ENCODE assay signal across 15 cellular contexts in genomic region chr19:46782355-46783019, GRCh38. TPM values are rescaled to one million over a fixed set of nuclear protein-coding genes. Genes with fewer than 3 reads are reported as not detected.
DNase-seq lines count a peak whose midpoint lies in the region; ATAC-seq and TF ChIP-seq lines count a peak whose summit lies in the region.
"Had no signal": no experiment of that assay in that cellular context is flagged by ENCODE, and none has a peak within 500 bp of the region (broad histone marks: within the 10 kb centered on the region; RNA-seq: fewer than 3 reads in every experiment).

No MANE protein-coding gene starts in this region.

- ATAC-seq in GM23338 (no peak), sciatic nerve (no peak)
- ATAC-seq: left cardiac atrium; naive thymus-derived CD4-positive, alpha-beta T cell had no signal

- H3K27ac ChIP-seq in GM23338 (ENCODE audit: low read depth), result peak overlapping the region; percentile 94
- H3K27ac ChIP-seq in mesendoderm (ENCODE audit: low read depth, low read length), result no peak overlapping the region

- H3K4me1 Mint-ChIP-seq in CD14-positive monocyte (peaks cover 51% of the 10 kb centered on the region), GM23338 (peaks cover 35% of the 10 kb centered on the region)
- peaks cover 36% of the 10 kb centered on the region for H3K4me1 Mint-ChIP-seq in activated T-helper 2 cell treated with anti-CD3 and anti-CD28 coated beads, Interferon-gamma antibody, Interleukin-2, Interleukin-4, amounts not matched to agents 10 μg/mL and 5 μg/mL and 100 μg/mL, durations not matched to agents 14 hours and 24 hours and 36 hours (ENCODE audit: low read depth)

- H3K9me3 Mint-ChIP-seq in CD14-positive monocyte, result no peaks in the 10 kb centered on the region
- H3K9me3 Mint-ChIP-seq in GM23338, result peaks cover 5% of the 10 kb centered on the region; the same call in 1 of the 3 replicates
- no peaks in the 10 kb centered on the region for H3K9me3 Mint-ChIP-seq in activated T-helper 2 cell treated with anti-CD3 and anti-CD28 coated beads, Interferon-gamma antibody, Interleukin-2, Interleukin-4, amounts not matched to agents 10 μg/mL and 5 μg/mL and 100 μg/mL, durations not matched to agents 14 hours and 24 hours and 36 hours
- H3K9me3 Mint-ChIP-seq: naive thymus-derived CD4-positive, alpha-beta T cell had no signal

- H2BK120ac ChIP-seq in mesendoderm (ENCODE audit: low read depth, low read length), result no peak overlapping the region

- H3K4me3 Mint-ChIP-seq in CD14-positive monocyte (no peak overlapping the region), GM23338 (peak overlapping the region; percentile 97)
- H3K4me3 Mint-ChIP-seq in activated T-helper 2 cell treated with anti-CD3 and anti-CD28 coated beads, Interferon-gamma antibody, Interleukin-2, Interleukin-4, amounts not matched to agents 10 μg/mL and 5 μg/mL and 100 μg/mL, durations not matched to agents 14 hours and 24 hours and 36 hours (ENCODE audit: low read depth), result peak overlapping the region; percentile 95

- DNase-seq in CD14-positive monocyte (ENCODE audit: low spot score) (no peak), GM23338 (ENCODE audit: low spot score) (no peak), mesendoderm (no peak), sciatic nerve (ENCODE audit: low spot score) (no peak), KBM-7 (no peak), islet precursor cell (no peak), NCI-H2196 treated with DMSO at 0.1 percent for 48 hours (lab: John Stamatoyannopoulos, UW; ENCODE audit: unreplicated experiment) (no peak)
- DNase-seq in activated T-helper 2 cell treated with anti-CD3 and anti-CD28 coated beads, Interferon-gamma antibody, Interleukin-2, Interleukin-4, amounts not matched to agents 10 μg/mL and 5 μg/mL and 100 μg/mL, durations not matched to agents 14 hours and 24 hours and 36 hours (ENCODE audit: low spot score), result no peak
- DNase-seq: DMS 273 treated with DMSO at 0.1 percent for 48 hours; head of caudate nucleus; left cardiac atrium; MV-4-11; naive thymus-derived CD4-positive, alpha-beta T cell; NCI-H2227 treated with DMSO at 0.1 percent for 48 hours; OCI-M1 had no signal

- no peak overlapping the region for H3K4me3 ChIP-seq in GM23338
- no peak overlapping the region for H3K4me3 ChIP-seq in mesendoderm (ENCODE audit: low read length)

- H2AK5ac ChIP-seq in mesendoderm (ENCODE audit: low read length), result no peak overlapping the region

- H4K20me1 ChIP-seq in GM23338 (replicated peaks; ENCODE audit: insufficient read depth), result peaks cover 46% of the 10 kb centered on the region

- TF ChIP-seq CTCF in CD14-positive monocyte (IDR thresholded peaks at IDR 0.05) (no peak), GM23338 (conservative IDR thresholded peaks at IDR 0.05; ENCODE audit: low read depth in 2 of 2) (no peak)

- H3K27me3 ChIP-seq in GM23338 (ENCODE audit: insufficient read depth), result no peaks in the 10 kb centered on the region
- no peaks in the 10 kb centered on the region for H3K27me3 ChIP-seq in mesendoderm (ENCODE audit: insufficient read depth, low read length, poor library complexity)

- peaks cover 16% of the 10 kb centered on the region for H3K79me1 ChIP-seq in mesendoderm (ENCODE audit: low read length)

- H4K5ac ChIP-seq in mesendoderm (ENCODE audit: low read length), result no peak overlapping the region

- H3K27me3 Mint-ChIP-seq in CD14-positive monocyte (ENCODE audit: low read depth in 3 of 3), result peaks cover 0 to 3% (median 0%) of the 10 kb centered on the region in 3 donors
- peaks cover 29% of the 10 kb centered on the region for H3K27me3 Mint-ChIP-seq in GM23338 (ENCODE audit: insufficient read depth, low read depth, poor library complexity)
- no peaks in the 10 kb centered on the region for H3K27me3 Mint-ChIP-seq in activated T-helper 2 cell treated with anti-CD3 and anti-CD28 coated beads, Interferon-gamma antibody, Interleukin-2, Interleukin-4, amounts not matched to agents 10 μg/mL and 5 μg/mL and 100 μg/mL, durations not matched to agents 14 hours and 24 hours and 36 hours (ENCODE audit: low read depth)
- H3K27me3 Mint-ChIP-seq: naive thymus-derived CD4-positive, alpha-beta T cell had no signal

- peaks cover 35% of the 10 kb centered on the region for H3F3A ChIP-seq in GM23338 (replicated peaks; ENCODE audit: low read depth)

- H3K9me2 ChIP-seq in GM23338 (ENCODE audit: insufficient read depth), result no peaks in the 10 kb centered on the region

- no CpG with 5 or more reads among the region's 7 CpGs for WGBS in mesendoderm (ENCODE audit: extremely low coverage, insufficient coverage, low lambda C conversion rate)

- no peak overlapping the region for H3K18ac ChIP-seq in mesendoderm (ENCODE audit: low read length)

- no peak overlapping the region for H2BK5ac ChIP-seq in mesendoderm (ENCODE audit: low read length)

- peak overlapping the region in 4 of 7 donors; percentile 46 to 56 (median 50) for H3K27ac Mint-ChIP-seq in CD14-positive monocyte
- peak overlapping the region; percentile 100 for H3K27ac Mint-ChIP-seq in GM23338
- peak overlapping the region; percentile 67 for H3K27ac Mint-ChIP-seq in activated T-helper 2 cell treated with anti-CD3 and anti-CD28 coated beads, Interferon-gamma antibody, Interleukin-2, Interleukin-4, amounts not matched to agents 10 μg/mL and 5 μg/mL and 100 μg/mL, durations not matched to agents 14 hours and 24 hours and 36 hours

- intact Hi-C loops in CD14-positive monocyte (cut with micrococcal nuclease), result no loop called here
- intact Hi-C loops in activated T-helper 2 cell treated with anti-CD3 and anti-CD28 coated beads, Interferon-gamma antibody, Interleukin-2, Interleukin-4, amounts not matched to agents 10 μg/mL and 5 μg/mL and 100 μg/mL, durations not matched to agents 14 hours and 24 hours and 36 hours (cut with micrococcal nuclease), result no loop called here
- intact Hi-C loops in sciatic nerve (cut with DNase I), result no loop called here

- no peak overlapping the region for H2BK15ac ChIP-seq in mesendoderm (replicated peaks; ENCODE audit: low read depth)

- in situ Hi-C loops in KBM-7 (cut with MboI; ENCODE audit: low pct_unique_long_range_greater_than_20kb, low sequenced_read_pairs), result no loop called here

- H3K56ac ChIP-seq in mesendoderm (ENCODE audit: low read length), result peak overlapping the region; percentile 22

- H3K36me3 ChIP-seq in GM23338 (ENCODE audit: insufficient read depth), result peaks cover 56% of the 10 kb centered on the region
- peaks cover 8% of the 10 kb centered on the region for H3K36me3 ChIP-seq in mesendoderm (ENCODE audit: control insufficient read depth, insufficient read depth, low read length)

- no peak overlapping the region for H3K9ac ChIP-seq in mesendoderm (ENCODE audit: low read length)

- H3K4me1 ChIP-seq in GM23338 (ENCODE audit: insufficient read depth) (peaks cover 28% of the 10 kb centered on the region), mesendoderm (ENCODE audit: control insufficient read depth, low read depth, low read length) (peaks cover 3% of the 10 kb centered on the region)

- H3K79me2 ChIP-seq in GM23338 (replicated peaks; ENCODE audit: insufficient read depth) (peaks cover 68% of the 10 kb centered on the region), mesendoderm (ENCODE audit: control insufficient read depth, insufficient read depth, low read length) (peaks cover 51% of the 10 kb centered on the region)

- H3K4ac ChIP-seq in mesendoderm (ENCODE audit: low read depth, low read length), result no peak overlapping the region

- no peak overlapping the region for H3K23ac ChIP-seq in mesendoderm (ENCODE audit: low read length)

- H3K4me2 ChIP-seq in GM23338 (no peak overlapping the region), mesendoderm (ENCODE audit: low read length) (no peak overlapping the region)

- H2AFZ ChIP-seq in GM23338, result no peak overlapping the region

- H3K36me3 Mint-ChIP-seq in CD14-positive monocyte (peaks cover 43 to 64% of the 10 kb centered on the region in 2 donors), GM23338 (ENCODE audit: low read depth) (peaks cover 96% of the 10 kb centered on the region)
- peaks cover 80% of the 10 kb centered on the region for H3K36me3 Mint-ChIP-seq in activated T-helper 2 cell treated with anti-CD3 and anti-CD28 coated beads, Interferon-gamma antibody, Interleukin-2, Interleukin-4, amounts not matched to agents 10 μg/mL and 5 μg/mL and 100 μg/mL, durations not matched to agents 14 hours and 24 hours and 36 hours (ENCODE audit: low read depth)

- no peak overlapping the region for H4K8ac ChIP-seq in mesendoderm (ENCODE audit: low read depth, low read length)

RNA-seq across cellular contexts. Expression of gene SLC1A5, which starts 5.9 kb away (rescaled TPM):
- 10 to 100 TPM; 57.3 to 64.9 TPM for polyA plus RNA-seq in CD14-positive monocyte
- total RNA-seq in GM23338 (2014; rRNA removed; shearing (Covaris generic)), result 249 and 272 TPM in 2 replicates
- 103 and 109 TPM in 2 replicates for polyA plus RNA-seq in GM23338 (2016; fragmentation: Nextera tagmentation; extraction: Ambion mirVana)
- total RNA-seq in activated T-helper 2 cell treated with anti-CD3 and anti-CD28 coated beads, Interferon-gamma antibody, Interleukin-2, Interleukin-4, amounts not matched to agents 10 μg/mL and 5 μg/mL and 100 μg/mL, durations not matched to agents 14 hours and 24 hours and 36 hours, result 203 and 208 TPM in 2 replicates
- polyA plus RNA-seq in mesendoderm (2013, experiment 1 of 2), result 198 TPM
- polyA plus RNA-seq in mesendoderm (2013, experiment 2 of 2), result 198 TPM
- 71.0 TPM for total RNA-seq in sciatic nerve

RNA-seq across cellular contexts. Expression of gene STRN4, which starts 36.2 kb away (rescaled TPM):
- polyA plus RNA-seq in CD14-positive monocyte (10 to 100 TPM; 37.5 to 48.0 TPM), GM23338 (2016; fragmentation: Nextera tagmentation; extraction: Ambion mirVana) (58.0 and 62.1 TPM in 2 replicates)
- total RNA-seq in GM23338 (2014; rRNA removed; shearing (Covaris generic)), result 131 and 140 TPM in 2 replicates
- total RNA-seq in activated T-helper 2 cell treated with anti-CD3 and anti-CD28 coated beads, Interferon-gamma antibody, Interleukin-2, Interleukin-4, amounts not matched to agents 10 μg/mL and 5 μg/mL and 100 μg/mL, durations not matched to agents 14 hours and 24 hours and 36 hours, result 96.2 and 97.7 TPM in 2 replicates
- 77.7 TPM for polyA plus RNA-seq in mesendoderm (2013, experiment 1 of 2)
- 76.0 TPM for polyA plus RNA-seq in mesendoderm (2013, experiment 2 of 2)
- total RNA-seq in sciatic nerve, result 70.5 TPM

RNA-seq across cellular contexts. Expression of gene FKRP, which starts 36.6 kb away (rescaled TPM):
- 1 to 10 TPM; 2.1 to 2.7 TPM for polyA plus RNA-seq in CD14-positive monocyte
- 25.5 and 31.9 TPM in 2 replicates for total RNA-seq in GM23338 (2014; rRNA removed; shearing (Covaris generic))
- 8.9 and 11.5 TPM in 2 replicates for polyA plus RNA-seq in GM23338 (2016; fragmentation: Nextera tagmentation; extraction: Ambion mirVana)
- total RNA-seq in activated T-helper 2 cell treated with anti-CD3 and anti-CD28 coated beads, Interferon-gamma antibody, Interleukin-2, Interleukin-4, amounts not matched to agents 10 μg/mL and 5 μg/mL and 100 μg/mL, durations not matched to agents 14 hours and 24 hours and 36 hours, result 23.1 and 23.8 TPM in 2 replicates
- 27.1 TPM for polyA plus RNA-seq in mesendoderm (2013, experiment 1 of 2)
- 26.5 TPM for polyA plus RNA-seq in mesendoderm (2013, experiment 2 of 2)
- total RNA-seq in sciatic nerve, result 25.2 TPM

Comparison
In these comparisons a context has a peak if more than half of its experiments do, and no peak if none do; other contexts are left out.
1. H3K27ac Mint-ChIP-seq: peak in every context shown above with its lines; median percentile 100 in GM23338; 67 in activated T-helper 2 cell treated with anti-CD3 and anti-CD28 coated beads, Interferon-gamma antibody, Interleukin-2, Interleukin-4, amounts not matched to agents 10 μg/mL and 5 μg/mL and 100 μg/mL, durations not matched to agents 14 hours and 24 hours and 36 hours; 50 in CD14-positive monocyte.
2. H3K4me3 Mint-ChIP-seq: peak in GM23338 (single experiment) and activated T-helper 2 cell treated with anti-CD3 and anti-CD28 coated beads, Interferon-gamma antibody, Interleukin-2, Interleukin-4, amounts not matched to agents 10 μg/mL and 5 μg/mL and 100 μg/mL, durations not matched to agents 14 hours and 24 hours and 36 hours (single experiment); none in CD14-positive monocyte (0 of 2).